ENCODE assay signal across 27 cellular contexts in the genomic region with DNA sequence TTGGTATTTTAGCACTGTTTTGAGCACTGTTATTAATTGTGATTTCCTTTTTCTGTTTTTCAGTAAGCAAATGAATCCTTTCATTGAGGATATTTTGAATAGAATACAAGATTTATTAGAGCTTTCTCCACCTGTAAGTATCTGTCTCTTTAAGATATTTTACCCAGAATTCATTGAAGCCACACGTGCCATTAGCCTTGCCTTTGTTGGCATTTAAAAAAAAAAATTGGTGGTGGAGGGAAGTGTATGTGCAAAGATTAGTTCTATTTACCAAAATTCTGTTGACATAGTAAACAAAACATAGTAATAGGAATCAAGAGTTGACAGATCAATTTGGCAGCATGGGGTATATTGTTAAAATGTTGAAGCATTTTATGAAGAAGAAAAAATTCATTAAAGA. TPM values are rescaled to one million over a fixed set of nuclear protein-coding genes. Genes with fewer than 3 reads are reported as not detected.
"Had no signal": no experiment of that assay in that cellular context is flagged by ENCODE, and none has a peak within 500 bp of the region (broad histone marks: within the 10 kb centered on the region; RNA-seq: fewer than 3 reads in every experiment).

No MANE protein-coding gene starts in this region.

- H3K27me3 Mint-ChIP-seq: activated CD4-positive, alpha-beta memory T cell treated with anti-CD3 and anti-CD28 coated beads for 36 hours; activated CD4-positive, alpha-beta T cell treated with anti-CD3 and anti-CD28 coated beads, Interleukin-2, amount 10 ng/mL, durations not matched to agents 7 days and 5 days; activated naive CD4-positive, alpha-beta T cell treated with anti-CD3 and anti-CD28 coated beads, Interleukin-2, amount 10 ng/mL, durations not matched to agents 7 days and 5 days; activated naive CD8-positive, alpha-beta T cell treated with anti-CD3 and anti-CD28 coated beads for 36 hours had no signal

- H3K27ac Mint-ChIP-seq: activated CD4-positive, alpha-beta memory T cell treated with anti-CD3 and anti-CD28 coated beads for 36 hours; activated CD4-positive, alpha-beta T cell treated with anti-CD3 and anti-CD28 coated beads, Interleukin-2, amount 10 ng/mL, durations not matched to agents 7 days and 5 days; activated naive CD8-positive, alpha-beta T cell treated with anti-CD3 and anti-CD28 coated beads for 36 hours; activated T-cell treated with anti-CD3 and anti-CD28 coated beads, Interleukin-2, amount 50 U/mL, for 72 hours; activated T-helper 2 cell treated with anti-CD3 and anti-CD28 coated beads, Interferon-gamma antibody, Interleukin-2, Interleukin-4, amounts not matched to agents 10 μg/mL and 5 μg/mL and 100 μg/mL, durations not matched to agents 14 hours and 24 hours and 36 hours had no signal

- ATAC-seq: activated T-cell treated with anti-CD3 and anti-CD28 coated beads, Interleukin-2, amount 50 U/mL, for 72 hours; K562; SK-N-SH treated with all-trans-retinoic acid at 6 μM for 48 hours had no signal

- DNase-seq: activated CD4-positive, alpha-beta memory T cell treated with anti-CD3 and anti-CD28 coated beads for 36 hours; activated CD4-positive, alpha-beta T cell treated with anti-CD3 and anti-CD28 coated beads, Interleukin-2, amount 10 ng/mL, durations not matched to agents 7 days and 5 days; activated CD4-positive, CD25-positive, alpha-beta regulatory T cell; activated CD8-positive, alpha-beta memory T cell treated with anti-CD3 and anti-CD28 coated beads for 24 hours; activated gamma-delta T cell treated with Interleukin-2 at 50 U/mL for 16 hours; activated naive CD4-positive, alpha-beta T cell treated with anti-CD3 and anti-CD28 coated beads, Interleukin-2, amount 10 ng/mL, durations not matched to agents 7 days and 5 days; activated naive CD8-positive, alpha-beta T cell treated with anti-CD3 and anti-CD28 coated beads for 36 hours; activated T-cell treated with anti-CD3 and anti-CD28 coated beads, Interleukin-2, amount 50 U/mL, for 72 hours; brain microvascular endothelial cell; Karpas-422; MM.1S; NCI-H1105; NCI-H1436; NCI-H187 treated with DMSO at 0.1 percent for 48 hours; NCI-H2107; NCI-H345; NCI-H510A; NCI-H526 treated with DMSO at 0.1 percent for 48 hours; Peyer's patch; SHP77; SW 1271; T1000 had no signal

- H3K9me3 Mint-ChIP-seq: activated CD4-positive, alpha-beta memory T cell treated with anti-CD3 and anti-CD28 coated beads for 36 hours; activated CD4-positive, alpha-beta T cell treated with anti-CD3 and anti-CD28 coated beads, Interleukin-2, amount 10 ng/mL, durations not matched to agents 7 days and 5 days; activated naive CD4-positive, alpha-beta T cell treated with anti-CD3 and anti-CD28 coated beads, Interleukin-2, amount 10 ng/mL, durations not matched to agents 7 days and 5 days; activated naive CD8-positive, alpha-beta T cell treated with anti-CD3 and anti-CD28 coated beads for 36 hours; activated T-cell treated with anti-CD3 and anti-CD28 coated beads, Interleukin-2, amount 50 U/mL, for 72 hours; activated T-helper 2 cell treated with anti-CD3 and anti-CD28 coated beads, Interferon-gamma antibody, Interleukin-2, Interleukin-4, amounts not matched to agents 10 μg/mL and 5 μg/mL and 100 μg/mL, durations not matched to agents 14 hours and 24 hours and 36 hours had no signal

- H3K4me1 Mint-ChIP-seq: activated naive CD4-positive, alpha-beta T cell treated with anti-CD3 and anti-CD28 coated beads, Interleukin-2, amount 10 ng/mL, durations not matched to agents 7 days and 5 days had no signal

- H3K4me1 ChIP-seq: Peyer's patch, SJSA1 had no signal

- H3K4me3 ChIP-seq: cardiac muscle cell, K562, Peyer's patch, SJSA1 had no signal

- H3K27me3 ChIP-seq: brain microvascular endothelial cell, cardiac muscle cell, Peyer's patch, SJSA1 had no signal

- H3K4me3 Mint-ChIP-seq: activated CD4-positive, alpha-beta memory T cell treated with anti-CD3 and anti-CD28 coated beads for 36 hours; activated CD4-positive, alpha-beta T cell treated with anti-CD3 and anti-CD28 coated beads, Interleukin-2, amount 10 ng/mL, durations not matched to agents 7 days and 5 days; activated naive CD4-positive, alpha-beta T cell treated with anti-CD3 and anti-CD28 coated beads, Interleukin-2, amount 10 ng/mL, durations not matched to agents 7 days and 5 days; activated naive CD8-positive, alpha-beta T cell treated with anti-CD3 and anti-CD28 coated beads for 36 hours; activated T-cell treated with anti-CD3 and anti-CD28 coated beads, Interleukin-2, amount 50 U/mL, for 72 hours had no signal

- H3K27ac ChIP-seq: brain microvascular endothelial cell, cardiac muscle cell, Peyer's patch, SJSA1 had no signal

- H3K9me3 ChIP-seq: Peyer's patch, SJSA1 had no signal

RNA-seq across cellular contexts. Expression of a gene that starts 37.4 kb away (rescaled TPM):
- total RNA-seq: activated CD4-positive, alpha-beta memory T cell treated with anti-CD3 and anti-CD28 coated beads for 36 hours; activated CD4-positive, alpha-beta T cell treated with anti-CD3 and anti-CD28 coated beads, Interleukin-2, amount 10 ng/mL, durations not matched to agents 7 days and 5 days; activated naive CD8-positive, alpha-beta T cell treated with anti-CD3 and anti-CD28 coated beads for 36 hours; activated T-cell treated with anti-CD3 and anti-CD28 coated beads, Interleukin-2, amount 50 U/mL, for 72 hours; activated T-helper 2 cell treated with anti-CD3 and anti-CD28 coated beads, Interferon-gamma antibody, Interleukin-2, Interleukin-4, amounts not matched to agents 10 μg/mL and 5 μg/mL and 100 μg/mL, durations not matched to agents 14 hours and 24 hours and 36 hours; cardiac muscle cell; Peyer's patch; SJSA1 had no signal
